In genomic region chr2:88628569-88628939, GRCh38 we compare ENCODE assay signal across 9 cellular contexts. TPM values are rescaled to one million over a fixed set of nuclear protein-coding genes. Genes with fewer than 3 reads are reported as not detected.
A peak's percentile ranks its signal among the peaks of the same experiment; 100 is the strongest.
DNase-seq lines count a peak whose midpoint lies in the region; ATAC-seq and TF ChIP-seq lines count a peak whose summit lies in the region.
"Had no signal": no experiment of that assay in that cellular context is flagged by ENCODE, and none has a peak within 500 bp of the region (broad histone marks: within the 10 kb centered on the region; RNA-seq: fewer than 3 reads in every experiment).

No MANE protein-coding gene starts in this region.

- H3K4me1 ChIP-seq in body of pancreas, result peaks cover 20% of the 10 kb centered on the region
- H3K4me1 ChIP-seq in lung (ENCODE audit: control insufficient read depth in 2 of 2, insufficient read depth in 2 of 2, low read length in 2 of 2), result peaks cover 4 to 14% of the 10 kb centered on the region in 2 donors
- peaks cover 10 to 33% (median 20%) of the 10 kb centered on the region in 4 donors for H3K4me1 ChIP-seq in transverse colon

- TF ChIP-seq CTCF in body of pancreas (IDR thresholded peaks at IDR 0.05), result no peak
- no peak for TF ChIP-seq CTCF in lung (IDR thresholded peaks at IDR 0.05; ENCODE audit: control extremely low read depth, extremely low read depth)
- TF ChIP-seq CTCF in transverse colon (IDR thresholded peaks at IDR 0.05), result no peak

- H3K36me3 Mint-ChIP-seq in activated CD4-positive, alpha-beta memory T cell treated with anti-CD3 and anti-CD28 coated beads for 36 hours, result no peaks in the 10 kb centered on the region
- H3K36me3 Mint-ChIP-seq in activated CD4-positive, alpha-beta memory T cell treated with anti-CD3 and anti-CD28 coated beads, Interleukin-2, amount 10 ng/mL, durations not matched to agents 7 days and 5 days (ENCODE audit: low read depth), result peaks cover 11% of the 10 kb centered on the region

- in situ Hi-C loops in transverse colon (cut with MboI; ENCODE audit: low pct_ligation_motif_present in 1 of 4, low pct_unique_long_range_greater_than_20kb in 1 of 4, low sequenced_read_pairs in 3 of 4) (no loop called here), ACHN (cut with HindIII; ENCODE audit: low pct_ligation_motif_present, low pct_unique_long_range_greater_than_20kb, low sequenced_read_pairs) (no loop called here)

- H3K27me3 ChIP-seq in body of pancreas (no peaks in the 10 kb centered on the region), lung (ENCODE audit: control insufficient read depth, insufficient read depth) (no peaks in the 10 kb centered on the region), transverse colon (no peaks in the 10 kb centered on the region)

- H3K27me3 Mint-ChIP-seq in activated CD4-positive, alpha-beta memory T cell treated with anti-CD3 and anti-CD28 coated beads for 36 hours, result no peaks in the 10 kb centered on the region
- H3K27me3 Mint-ChIP-seq in activated CD4-positive, alpha-beta memory T cell treated with anti-CD3 and anti-CD28 coated beads, Interleukin-2, amount 10 ng/mL, durations not matched to agents 7 days and 5 days, result no peaks in the 10 kb centered on the region
- H3K27me3 Mint-ChIP-seq: dendritic cell treated with granulocyte-macrophage colony-stimulating factor and Interleukin-4, amounts not matched to agents 40 ng/mL and 50 ng/mL, for 4 days had no signal

- no peaks in the 10 kb centered on the region for H3K9me3 ChIP-seq in body of pancreas
- H3K9me3 ChIP-seq in lung (ENCODE audit: control insufficient read depth in 2 of 2, insufficient read depth in 1 of 2, low read length in 1 of 2), result no peaks in the 10 kb centered on the region
- H3K9me3 ChIP-seq in transverse colon, result no peaks in the 10 kb centered on the region

- no peak for TF ChIP-seq POLR2A in body of pancreas (IDR thresholded peaks at IDR 0.05)
- no peak for TF ChIP-seq POLR2A in transverse colon (IDR thresholded peaks at IDR 0.05)

- ATAC-seq in body of pancreas (no peak), lung (ENCODE audit: insufficient read depth, low FRiP score) (no peak), left lobe of liver (no peak)

- WGBS in body of pancreas, 2 donors, result 57 to 60% methylated on average over 8 of the region's 8 CpGs
- WGBS in lung, 2 donors, result 71 to 81% methylated on average over 8 of the region's 8 CpGs
- WGBS in transverse colon (ENCODE audit: low coverage in 1 of 2), 2 donors, result 75 to 87% methylated on average over 5 to 8 of the region's 8 CpGs

- H3K36me3 ChIP-seq in body of pancreas (replicated peaks in 1 of 2; ENCODE audit: insufficient read depth in 1 of 2, low read depth in 2 of 2) (no peaks in the 10 kb centered on the region), lung (ENCODE audit: control insufficient read depth in 2 of 2, insufficient read depth in 2 of 2, low read length in 2 of 2) (no peaks in the 10 kb centered on the region), transverse colon (no peaks in the 10 kb centered on the region)

- POLR2A ChIA-PET in activated CD4-positive, alpha-beta memory T cell treated with anti-CD3 and anti-CD28 coated beads for 36 hours (lab: Charles Lee), result interaction anchor here (1.0 to 2.3 kb wide), 4 partner anchors 9 to 63 kb away, joined by 3 to 25 read pairs (median 9); partner anchors contain the start of gene RPIA
- POLR2A ChIA-PET in activated CD4-positive, alpha-beta memory T cell treated with anti-CD3 and anti-CD28 coated beads, Interleukin-2, amount 10 ng/mL, durations not matched to agents 7 days and 5 days (lab: Charles Lee), result interaction anchor here (0.8 to 4.4 kb wide), 13 partner anchors 9 to 64 kb away, joined by 3 to 53 read pairs (median 10); partner anchors contain the start of gene RPIA

- H3K4me3 ChIP-seq in body of pancreas (no peak overlapping the region), lung (no peak overlapping the region), transverse colon (peak overlapping the region in 3 of 4 donors; percentile 40 to 50 (median 44))

- TF ChIP-seq EP300 in transverse colon (IDR thresholded peaks at IDR 0.05; ENCODE audit: low read depth), result no peak

- no peaks in the 10 kb centered on the region for H3K9me3 Mint-ChIP-seq in activated CD4-positive, alpha-beta memory T cell treated with anti-CD3 and anti-CD28 coated beads for 36 hours
- H3K9me3 Mint-ChIP-seq in activated CD4-positive, alpha-beta memory T cell treated with anti-CD3 and anti-CD28 coated beads, Interleukin-2, amount 10 ng/mL, durations not matched to agents 7 days and 5 days, result no peaks in the 10 kb centered on the region
- H3K9me3 Mint-ChIP-seq: dendritic cell treated with granulocyte-macrophage colony-stimulating factor and Interleukin-4, amounts not matched to agents 40 ng/mL and 50 ng/mL, for 4 days had no signal

- H3K27ac ChIP-seq in body of pancreas, result peak overlapping the region; percentile 93 to 98 (median 96)
- peak overlapping the region; percentile 96 to 99 for H3K27ac ChIP-seq in lung (ENCODE audit: low read depth in 1 of 2, low read length in 1 of 2)
- H3K27ac ChIP-seq in transverse colon, result peak overlapping the region; percentile 92 to 99 (median 96)

- intact Hi-C loops in activated CD4-positive, alpha-beta memory T cell treated with anti-CD3 and anti-CD28 coated beads for 36 hours (cut with micrococcal nuclease), result loop anchor here (1.0 to 5.0 kb wide), 3 partner anchors 10 to 39 kb away; no protein-coding TSS in a partner anchor
- intact Hi-C loops in body of pancreas (cut with DNase I) (no loop called here), transverse colon (cut with DNase I; ENCODE audit: low total_unique reads) (no loop called here)

- peaks cover 15% of the 10 kb centered on the region for H3K4me1 Mint-ChIP-seq in activated CD4-positive, alpha-beta memory T cell treated with anti-CD3 and anti-CD28 coated beads for 36 hours (ENCODE audit: low read depth)
- H3K4me1 Mint-ChIP-seq in activated CD4-positive, alpha-beta memory T cell treated with anti-CD3 and anti-CD28 coated beads, Interleukin-2, amount 10 ng/mL, durations not matched to agents 7 days and 5 days, result peaks cover 20% of the 10 kb centered on the region

- CTCF ChIA-PET in activated CD4-positive, alpha-beta memory T cell treated with anti-CD3 and anti-CD28 coated beads for 36 hours (lab: Charles Lee), result interaction anchor here (1.3 to 2.4 kb wide), 4 partner anchors 41 to 63 kb away, joined by 3 to 8 read pairs (median 6); partner anchors contain the start of gene RPIA
- CTCF ChIA-PET in activated CD4-positive, alpha-beta memory T cell treated with anti-CD3 and anti-CD28 coated beads, Interleukin-2, amount 10 ng/mL, durations not matched to agents 7 days and 5 days (lab: Charles Lee), result interaction anchor here (0.6 to 4.0 kb wide), 5 partner anchors 9 to 64 kb away, joined by 3 to 32 read pairs (median 4); no protein-coding TSS in a partner anchor

- H3K27ac Mint-ChIP-seq in activated CD4-positive, alpha-beta memory T cell treated with anti-CD3 and anti-CD28 coated beads for 36 hours, result peak overlapping the region; percentile 74
- H3K27ac Mint-ChIP-seq in activated CD4-positive, alpha-beta memory T cell treated with anti-CD3 and anti-CD28 coated beads, Interleukin-2, amount 10 ng/mL, durations not matched to agents 7 days and 5 days, result no peak overlapping the region
- H3K27ac Mint-ChIP-seq: dendritic cell treated with granulocyte-macrophage colony-stimulating factor and Interleukin-4, amounts not matched to agents 40 ng/mL and 50 ng/mL, for 4 days had no signal

- no peak overlapping the region for H3K4me3 Mint-ChIP-seq in activated CD4-positive, alpha-beta memory T cell treated with anti-CD3 and anti-CD28 coated beads for 36 hours
- H3K4me3 Mint-ChIP-seq in activated CD4-positive, alpha-beta memory T cell treated with anti-CD3 and anti-CD28 coated beads, Interleukin-2, amount 10 ng/mL, durations not matched to agents 7 days and 5 days, result no peak overlapping the region
- H3K4me3 Mint-ChIP-seq: dendritic cell treated with granulocyte-macrophage colony-stimulating factor and Interleukin-4, amounts not matched to agents 40 ng/mL and 50 ng/mL, for 4 days had no signal

- DNase-seq in activated CD4-positive, alpha-beta memory T cell treated with anti-CD3 and anti-CD28 coated beads for 36 hours, result no peak
- no peak for DNase-seq in activated CD4-positive, alpha-beta memory T cell treated with anti-CD3 and anti-CD28 coated beads, Interleukin-2, amount 10 ng/mL, durations not matched to agents 7 days and 5 days
- DNase-seq in body of pancreas (peak in 2 of 4 donors; percentile 25 to 35), lung (ENCODE audit: low spot score) (no peak), transverse colon (no peak), left lobe of liver (ENCODE audit: low spot score) (no peak), ACHN (no peak)
- no peak for DNase-seq in NK-92 treated with Interleukin-12 subunit alpha and Interleukin-12 subunit beta, amount 100 ng/mL, for 24 hours (lab: John Stamatoyannopoulos, UW)

RNA-seq across cellular contexts. Expression of gene EIF2AK3, which starts 1.3 kb away (rescaled TPM):
- 10 to 100 TPM; 14.2 to 15.5 TPM for total RNA-seq in activated CD4-positive, alpha-beta memory T cell treated with anti-CD3 and anti-CD28 coated beads for 36 hours
- total RNA-seq in activated CD4-positive, alpha-beta memory T cell treated with anti-CD3 and anti-CD28 coated beads, Interleukin-2, amount 10 ng/mL, durations not matched to agents 7 days and 5 days, result 10 to 100 TPM; 29.2 to 31.5 TPM
- total RNA-seq in body of pancreas (10 to 100 TPM; 42.5 to 43.6 TPM), lung (10 to 100 TPM; 23.3 to 46.7 TPM), transverse colon (10 to 100 TPM; 19.5 to 44.8 (median 32.9) TPM), left lobe of liver (11.8 TPM)
- polyA plus RNA-seq in lung, result 10 to 100 TPM in 1 of 2 donors, 1 to 10 TPM in 1; 5.3 to 14.0 TPM

Comparison
In these comparisons a context has a peak if more than half of its experiments do, and no peak if none do; other contexts are left out.
1. H3K4me3 ChIP-seq: peak in transverse colon (3 of 4); none in body of pancreas (0 of 2) and lung (single experiment).
2. Peak in every context shown above with its lines, with median percentiles within 50 percentile points of each other: H3K27ac ChIP-seq.